Comparison of ENCODE assay signal across 20 cellular contexts in the genomic region with DNA sequence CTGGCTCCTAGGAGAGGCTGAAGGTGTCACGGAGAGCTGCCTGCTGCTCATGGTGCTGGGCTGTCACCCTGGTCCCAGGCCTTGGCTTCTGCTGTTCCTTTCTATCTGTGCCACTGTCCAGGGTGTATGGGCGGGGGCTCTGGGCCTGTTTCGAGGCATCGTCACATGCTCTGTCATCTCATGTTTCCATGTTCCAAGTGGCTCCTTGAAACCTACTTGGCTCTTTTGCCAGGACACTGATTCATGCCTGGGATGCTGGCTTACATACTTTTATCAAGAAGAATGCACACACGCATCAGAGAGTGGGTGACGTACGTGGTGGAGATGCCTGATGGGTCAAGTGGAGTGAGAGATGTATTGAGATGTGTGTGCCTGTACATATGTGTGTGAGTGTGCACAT. TPM values are rescaled to one million over a fixed set of nuclear protein-coding genes. Genes with fewer than 3 reads are reported as not detected.
A peak's percentile ranks its signal among the peaks of the same experiment; 100 is the strongest.
DNase-seq lines count a peak whose midpoint lies in the region; ATAC-seq, FAIRE-seq and TF ChIP-seq lines count a peak whose summit lies in the region.
"Had no signal": no experiment of that assay in that cellular context is flagged by ENCODE, and none has a peak within 500 bp of the region (broad histone marks: within the 10 kb centered on the region; RNA-seq: fewer than 3 reads in every experiment).

No MANE protein-coding gene starts in this region.

- intact Hi-C loops in GM12878 (cut with micrococcal nuclease; ENCODE audit: unreplicated experiment): no loop called here

- RAD21 ChIA-PET in GM12878 (lab: Charles Lee; ENCODE audit: unreplicated experiment): no interaction called here

- DNase-seq in AG10803 (ENCODE audit: low read depth) (peak; percentile 35), GM13976 (ENCODE audit: low spot score) (peak; percentile 1), GM12878 (ENCODE audit: low read depth, low spot score) (no peak), hepatocyte (ENCODE audit: low spot score) (peak; percentile 3), epidermal melanocyte (ENCODE audit: insufficient read length, low spot score) (no peak), mucosa of gallbladder (ENCODE audit: low spot score) (no peak)
- no peak for DNase-seq in activated naive CD8-positive, alpha-beta T cell treated with anti-CD3 and anti-CD28 coated beads for 36 hours
- DNase-seq: DMS79 treated with DMSO at 0.1 percent for 48 hours; NCI-H1417 treated with DMSO at 0.1 percent for 48 hours; NCI-H1930; NCI-H2171 treated with DMSO at 0.1 percent for 48 hours; NCI-H446 treated with DMSO at 0.1 percent for 48 hours; NK-92 treated with Interleukin-12 subunit alpha and Interleukin-12 subunit beta, amount 100 ng/mL, for 24 hours; Peyer's patch had no signal

- H3K36me3 ChIP-seq in GM12878 (ENCODE audit: control insufficient read depth in 2 of 2, insufficient read depth in 2 of 2, low read length in 1 of 2): no peaks in the 10 kb centered on the region
- no peaks in the 10 kb centered on the region for H3K36me3 ChIP-seq in hepatocyte (replicated peaks; ENCODE audit: insufficient read depth, low read depth)
- H3K36me3 ChIP-seq: Peyer's patch had no signal

- ATAC-seq in GM12878: no peak
- ATAC-seq: Right ventricle myocardium inferior had no signal

- no peaks in the 10 kb centered on the region for H3K9me2 ChIP-seq in hepatocyte (replicated peaks; ENCODE audit: insufficient read depth)

- no peaks in the 10 kb centered on the region for H3K27me3 Mint-ChIP-seq in activated naive CD8-positive, alpha-beta T cell treated with anti-CD3 and anti-CD28 coated beads for 36 hours

- peaks cover 9% of the 10 kb centered on the region for H3K9me3 Mint-ChIP-seq in activated naive CD8-positive, alpha-beta T cell treated with anti-CD3 and anti-CD28 coated beads for 36 hours

- no peak overlapping the region for H3K4me3 Mint-ChIP-seq in activated naive CD8-positive, alpha-beta T cell treated with anti-CD3 and anti-CD28 coated beads for 36 hours
- H3K4me3 Mint-ChIP-seq: CD14-positive monocyte had no signal

- no peaks in the 10 kb centered on the region for H3K4me1 Mint-ChIP-seq in activated naive CD8-positive, alpha-beta T cell treated with anti-CD3 and anti-CD28 coated beads for 36 hours
- H3K4me1 Mint-ChIP-seq: CD14-positive monocyte had no signal

- in situ Hi-C loops in GM13976 (cut with MboI; ENCODE audit: low sequenced_read_pairs, unreplicated experiment) (no loop called here), GM12878 (cut with MboI) (no loop called here)

- H4K20me1 ChIP-seq in GM12878 (ENCODE audit: control insufficient read depth, insufficient read depth): no peaks in the 10 kb centered on the region
- no peaks in the 10 kb centered on the region for H4K20me1 ChIP-seq in hepatocyte (ENCODE audit: insufficient read depth, poor library complexity, severe bottlenecking)

- H2AFZ ChIP-seq in GM12878 (ENCODE audit: control insufficient read depth, low read depth, low read length) (no peak overlapping the region), hepatocyte (no peak overlapping the region)

- TF ChIP-seq POLR2A in GM12878 (IDR thresholded peaks at IDR 0.05; ENCODE audit: low read depth, low read length): no peak

- no peak overlapping the region for H3K27ac ChIP-seq in GM12878 (ENCODE audit: control insufficient read depth, insufficient read depth)
- peak overlapping the region; percentile 84 for H3K27ac ChIP-seq in hepatocyte
- H3K27ac ChIP-seq: KMS-11, Peyer's patch, SK-N-MC had no signal

- BruUV-seq in GM12878 (replicated peaks; lab: Mats Ljungman, UMichigan): no TSS peak

- no peak overlapping the region for H3K4me3 ChIP-seq in AG10803 (ENCODE audit: low read length)
- H3K4me3 ChIP-seq in GM12878: no peak overlapping the region
- no peak overlapping the region for H3K4me3 ChIP-seq in hepatocyte
- H3K4me3 ChIP-seq: Peyer's patch, SK-N-MC had no signal

- no peak overlapping the region for H3K27ac Mint-ChIP-seq in activated naive CD8-positive, alpha-beta T cell treated with anti-CD3 and anti-CD28 coated beads for 36 hours
- H3K27ac Mint-ChIP-seq: CD14-positive monocyte had no signal

- POLR2A ChIA-PET in GM12878 (lab: Charles Lee): no interaction called here

- no peak overlapping the region for H3K9ac ChIP-seq in GM12878 (ENCODE audit: control insufficient read depth, insufficient read depth, low read length)
- H3K9ac ChIP-seq: KMS-11 had no signal

- TF ChIP-seq CTCF in AG10803 (conservative IDR thresholded peaks at IDR 0.05; ENCODE audit: low read length) (no peak), GM13976 (IDR thresholded peaks at IDR 0.05; ENCODE audit: borderline replicate concordance, control extremely low read depth, extremely low read depth, insufficient read depth, missing control alignments) (no peak), GM12878 (IDR thresholded peaks at IDR 0.05 in 2 of 3, conservative IDR thresholded peaks at IDR 0.05 in 1 of 3; ENCODE audit: control insufficient read depth in 2 of 3, extremely low read depth in 1 of 3, insufficient read depth in 1 of 3, low read depth in 3 of 3, low read length in 3 of 3) (no peak), hepatocyte (IDR thresholded peaks at IDR 0.05; ENCODE audit: poor library complexity) (no peak)

- no peak for TF ChIP-seq EP300 in GM12878 (IDR thresholded peaks at IDR 0.05; ENCODE audit: borderline replicate concordance in 1 of 2, control insufficient read depth in 1 of 2, low read depth in 2 of 2, low read length in 2 of 2)

- H3K79me2 ChIP-seq in GM12878 (ENCODE audit: control insufficient read depth, insufficient read depth, low read length): no peaks in the 10 kb centered on the region
- H3K79me2 ChIP-seq in hepatocyte: no peaks in the 10 kb centered on the region

- H3K4me1 ChIP-seq in GM12878 (ENCODE audit: control insufficient read depth, insufficient read depth, low read length) (no peaks in the 10 kb centered on the region), hepatocyte (ENCODE audit: insufficient read depth) (peaks cover 26% of the 10 kb centered on the region)
- H3K4me1 ChIP-seq: Peyer's patch had no signal

- H3K9me3 ChIP-seq in GM12878 (replicated peaks; ENCODE audit: control insufficient read depth, insufficient read depth, low read length) (no peaks in the 10 kb centered on the region), hepatocyte (ENCODE audit: low read depth) (no peaks in the 10 kb centered on the region)

- CTCF ChIA-PET in GM12878 (lab: Yijun Ruan, JAX): no interaction called here

- 45% methylated on average over 7 of the region's 7 CpGs for WGBS in GM12878 (ENCODE audit: insufficient coverage, insufficient replicate concordance, low lambda C conversion rate, missing lambda C conversion rate)
- WGBS in hepatocyte (ENCODE audit: low lambda C conversion rate, missing lambda C conversion rate): 95% methylated on average over 7 of the region's 7 CpGs

- no peak overlapping the region for H3K4me2 ChIP-seq in GM12878 (ENCODE audit: control insufficient read depth, insufficient read depth)
- H3K4me2 ChIP-seq in hepatocyte: no peak overlapping the region
- H3K4me2 ChIP-seq: KMS-11 had no signal

- no peaks in the 10 kb centered on the region for H3K36me3 Mint-ChIP-seq in activated naive CD8-positive, alpha-beta T cell treated with anti-CD3 and anti-CD28 coated beads for 36 hours
- H3K36me3 Mint-ChIP-seq: CD14-positive monocyte had no signal

- no peak for FAIRE-seq in GM12878 (lab: Jason Lieb, UNC)
- FAIRE-seq: G401.6 had no signal

- no peak for TF ChIP-seq RAD21 in GM12878 (IDR thresholded peaks at IDR 0.05; ENCODE audit: insufficient read depth, low read depth, low read length)

- SMC1A ChIA-PET in GM12878 (lab: Charles Lee; ENCODE audit: uncharacterized antibody, unreplicated experiment): no interaction called here

- H3K27me3 ChIP-seq in GM12878 (replicated peaks in 1 of 2; ENCODE audit: control insufficient read depth in 2 of 2, insufficient read depth in 2 of 2, low read length in 1 of 2) (no peaks in the 10 kb centered on the region; a peak in 2 of 4 replicates), hepatocyte (no peaks in the 10 kb centered on the region)
- H3K27me3 ChIP-seq: Peyer's patch had no signal

TF ChIP-seq in GM12878, 131 proteins besides CTCF, POLR2A, EP300 and RAD21:
- TF ChIP-seq CBFB (IDR thresholded peaks at IDR 0.05; ENCODE audit: low read depth) (no peak), TCF12 (IDR thresholded peaks at IDR 0.05; ENCODE audit: low read depth, low read length) (no peak), HDAC6 (IDR thresholded peaks at IDR 0.05; ENCODE audit: unreplicated experiment) (no peak), NR2C2 (IDR thresholded peaks at IDR 0.05; ENCODE audit: borderline replicate concordance, control insufficient read depth, insufficient read length, low read depth) (peak; percentile 19), YBX1 (IDR thresholded peaks at IDR 0.05) (no peak), RAD51 (IDR thresholded peaks at IDR 0.05) (no peak), JUND (IDR thresholded peaks at IDR 0.05; ENCODE audit: low read depth, low read length) (no peak)

RNA-seq across cellular contexts. Expression of a gene that starts 50.9 kb away (rescaled TPM):
- not detected in 2 replicates for total RNA-seq in GM12878 (2013; cell fraction: nucleolus; rRNA removed)
- total RNA-seq in GM12878 (2014; rRNA removed) (0.54 and 0.56 TPM in 2 replicates), GM12878 (2014; rRNA removed; fragmentation: Illumina TruSeq; extraction: Trizol) (0.45 and 0.51 TPM in 2 replicates), GM12878 (2021) (1.3 and 1.4 TPM in 2 replicates), hepatocyte (2.9 and 3.0 TPM in 2 replicates), mucosa of gallbladder (1.5 TPM)
- polyA plus RNA-seq in GM12878 (2011; ENCODE audit: low read depth): 0.20 TPM
- polyA plus RNA-seq in GM12878 (2011; rRNA removed) (0.03 TPM in 1 of 2 replicates, not detected in the other), GM12878 (2014; fragmentation: Illumina TruSeq; extraction: Trizol) (0.11 and 0.82 TPM in 2 replicates), GM12878 (2014; fragmentation: Nextera tagmentation; extraction: Ambion mirVana) (under 1 TPM; 0.13 to 0.15 TPM), GM12878 (2014; rRNA removed) (0.91 and 1.2 TPM in 2 replicates), GM12878 (2016; fragmentation: Nextera tagmentation; extraction: Ambion mirVana) (under 1 TPM; 0.13 to 0.20 TPM), hepatocyte (1.3 and 4.0 TPM in 2 replicates)
- polyA plus RNA-seq in GM12878 (2011; cell fraction: cytosol; rRNA removed): 0.07 and 0.12 TPM in 2 replicates
- under 0.01 TPM in 1 of 2 replicates, not detected in the other for polyA plus RNA-seq in GM12878 (2011; cell fraction: nucleus; rRNA removed)
- 0.58 and 0.63 TPM in 2 replicates for polyA plus RNA-seq in GM12878 (2012)
- polyA minus RNA-seq in GM12878 (2011; rRNA and poly(A)+ RNA removed): under 0.01 and 0.41 TPM in 2 replicates
- polyA minus RNA-seq in GM12878 (2011; cell fraction: cytosol; rRNA and poly(A)+ RNA removed): not detected in 2 replicates
- polyA minus RNA-seq in GM12878 (2011; cell fraction: nucleus; rRNA and poly(A)+ RNA removed): not detected in 2 replicates
- total RNA-seq in activated naive CD8-positive, alpha-beta T cell treated with anti-CD3 and anti-CD28 coated beads for 36 hours: under 1 TPM in 1 of 2 experiments, not detected in 1; 0.06 TPM
- total RNA-seq: HT-29 had no signal

Comparison
In these comparisons a context has a peak if more than half of its experiments do, and no peak if none do; other contexts are left out.
1. DNase-seq: peak in AG10803 (single experiment), GM13976 (single experiment) and hepatocyte (single experiment); none in GM12878 (single experiment), epidermal melanocyte (single experiment), activated naive CD8-positive, alpha-beta T cell treated with anti-CD3 and anti-CD28 coated beads for 36 hours (single experiment) and mucosa of gallbladder (single experiment).